23 cellular contexts compared by ENCODE assay signal in the genomic region with DNA sequence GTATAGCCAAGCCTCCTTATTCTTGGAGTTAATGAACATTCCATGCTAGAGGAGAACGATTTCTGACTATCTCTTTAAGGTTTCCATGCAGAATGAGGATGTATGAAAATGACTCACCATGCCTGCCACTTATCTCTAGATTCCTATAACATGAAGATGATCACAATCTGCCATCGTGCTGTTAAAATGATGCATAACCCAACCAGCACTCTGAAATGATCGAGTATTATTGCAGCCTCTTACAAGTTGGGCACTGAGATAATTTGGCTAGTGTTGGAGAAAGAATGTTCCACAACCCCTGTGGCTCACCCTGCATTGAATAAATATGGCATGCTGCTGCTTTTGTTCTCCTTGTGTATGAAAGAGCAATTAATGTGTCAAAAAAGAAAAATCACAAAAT.
"Had no signal": no experiment of that assay in that cellular context is flagged by ENCODE, and none has a peak within 500 bp of the region (broad histone marks: within the 10 kb centered on the region; RNA-seq: fewer than 3 reads in every experiment).

No MANE protein-coding gene starts in this region.

- DNase-seq: activated CD4-positive, alpha-beta T cell treated with anti-CD3 and anti-CD28 coated beads for 36 hours; activated CD4-positive, CD25-positive, alpha-beta regulatory T cell; activated CD8-positive, alpha-beta memory T cell treated with anti-CD3 and anti-CD28 coated beads, Interleukin-2, amount 10 ng/mL, durations not matched to agents 7 days and 5 days; activated CD8-positive, alpha-beta T cell treated with anti-CD3 and anti-CD28 coated beads, Interleukin-2, amount 10 ng/mL, durations not matched to agents 7 days and 5 days; activated effector memory CD4-positive, alpha-beta T cell treated with Interleukin-2 at 50 U/mL for 16 hours; activated naive CD4-positive, alpha-beta T cell treated with Interleukin-2 at 50 U/mL for 16 hours; aorta; cortex of kidney; foreskin fibroblast; heart right ventricle; midbrain; naive thymus-derived CD4-positive, alpha-beta T cell; nucleus accumbens; pancreas; sigmoid colon; stimulated activated CD4-positive, alpha-beta T cell treated with anti-CD3 and anti-CD28 coated beads, Interleukin-1b, Interleukin-23, amount 100 ng/mL, for 48 hours; stimulated activated CD4-positive, alpha-beta T cell treated with anti-CD3 and anti-CD28 coated beads, Interleukin-4, amount 100 ng/mL, for 4 hours; stimulated activated CD8-positive, alpha-beta memory T cell treated with anti-CD3 and anti-CD28 coated beads, Interleukin-4, amount 100 ng/mL, for 48 hours; stimulated activated naive CD8-positive, alpha-beta T cell treated with anti-CD3 and anti-CD28 coated beads, Interleukin-15, amount 100 ng/mL, for 72 hours; substantia nigra; tibial artery; upper lobe of right lung had no signal

- ATAC-seq: activated CD4-positive, alpha-beta T cell treated with anti-CD3 and anti-CD28 coated beads for 36 hours; activated CD8-positive, alpha-beta memory T cell treated with anti-CD3 and anti-CD28 coated beads, Interleukin-2, amount 10 ng/mL, durations not matched to agents 7 days and 5 days; activated CD8-positive, alpha-beta T cell treated with anti-CD3 and anti-CD28 coated beads, Interleukin-2, amount 10 ng/mL, durations not matched to agents 7 days and 5 days; heart right ventricle; naive thymus-derived CD4-positive, alpha-beta T cell; pancreas; stimulated activated memory B cell treated with anti-CD40 and anti-IgM and Interleukin-4, amounts not matched to agents 10 μg/mL and 1 μg/mL and 100 μg/mL, for 72 hours; stimulated activated naive CD8-positive, alpha-beta T cell treated with anti-CD3 and anti-CD28 coated beads, Interleukin-15, amount 100 ng/mL, for 72 hours; upper lobe of right lung had no signal
